ENCODE assay signal across 1 cellular context in the genomic region with DNA sequence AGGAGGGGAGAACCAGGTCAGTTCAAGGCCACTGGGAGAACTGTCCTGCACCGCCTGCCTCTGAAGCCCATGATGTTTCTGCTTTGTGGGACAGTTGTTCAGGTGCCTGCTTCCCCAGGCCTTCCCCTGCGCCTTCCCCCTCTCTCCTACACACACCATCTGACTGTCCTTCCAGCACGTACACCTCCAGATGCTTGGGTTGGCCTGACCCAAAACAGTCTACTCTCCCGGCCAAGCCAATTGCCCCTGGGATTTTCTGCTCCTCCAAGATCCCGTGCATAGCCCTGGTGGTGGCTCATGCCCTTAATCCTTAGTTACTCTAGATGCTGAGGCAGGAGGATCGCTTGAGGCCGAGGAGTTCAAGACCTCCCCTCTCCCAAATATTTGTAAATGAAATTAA.
TF ChIP-seq lines count a peak whose summit lies in the region.

No MANE protein-coding gene starts in this region.

TF ChIP-seq in GM23338, 12 proteins besides CTCF, POLR2A, EP300 and RAD21 (continued from another document):
- TF ChIP-seq, protein P1, sequence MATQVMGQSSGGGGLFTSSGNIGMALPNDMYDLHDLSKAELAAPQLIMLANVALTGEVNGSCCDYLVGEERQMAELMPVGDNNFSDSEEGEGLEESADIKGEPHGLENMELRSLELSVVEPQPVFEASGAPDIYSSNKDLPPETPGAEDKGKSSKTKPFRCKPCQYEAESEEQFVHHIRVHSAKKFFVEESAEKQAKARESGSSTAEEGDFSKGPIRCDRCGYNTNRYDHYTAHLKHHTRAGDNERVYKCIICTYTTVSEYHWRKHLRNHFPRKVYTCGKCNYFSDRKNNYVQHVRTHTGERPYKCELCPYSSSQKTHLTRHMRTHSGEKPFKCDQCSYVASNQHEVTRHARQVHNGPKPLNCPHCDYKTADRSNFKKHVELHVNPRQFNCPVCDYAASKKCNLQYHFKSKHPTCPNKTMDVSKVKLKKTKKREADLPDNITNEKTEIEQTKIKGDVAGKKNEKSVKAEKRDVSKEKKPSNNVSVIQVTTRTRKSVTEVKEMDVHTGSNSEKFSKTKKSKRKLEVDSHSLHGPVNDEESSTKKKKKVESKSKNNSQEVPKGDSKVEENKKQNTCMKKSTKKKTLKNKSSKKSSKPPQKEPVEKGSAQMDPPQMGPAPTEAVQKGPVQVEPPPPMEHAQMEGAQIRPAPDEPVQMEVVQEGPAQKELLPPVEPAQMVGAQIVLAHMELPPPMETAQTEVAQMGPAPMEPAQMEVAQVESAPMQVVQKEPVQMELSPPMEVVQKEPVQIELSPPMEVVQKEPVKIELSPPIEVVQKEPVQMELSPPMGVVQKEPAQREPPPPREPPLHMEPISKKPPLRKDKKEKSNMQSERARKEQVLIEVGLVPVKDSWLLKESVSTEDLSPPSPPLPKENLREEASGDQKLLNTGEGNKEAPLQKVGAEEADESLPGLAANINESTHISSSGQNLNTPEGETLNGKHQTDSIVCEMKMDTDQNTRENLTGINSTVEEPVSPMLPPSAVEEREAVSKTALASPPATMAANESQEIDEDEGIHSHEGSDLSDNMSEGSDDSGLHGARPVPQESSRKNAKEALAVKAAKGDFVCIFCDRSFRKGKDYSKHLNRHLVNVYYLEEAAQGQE (IDR thresholded peaks at IDR 0.05; ENCODE audit: unreplicated experiment), result no peak
- TF ChIP-seq, protein P2, sequence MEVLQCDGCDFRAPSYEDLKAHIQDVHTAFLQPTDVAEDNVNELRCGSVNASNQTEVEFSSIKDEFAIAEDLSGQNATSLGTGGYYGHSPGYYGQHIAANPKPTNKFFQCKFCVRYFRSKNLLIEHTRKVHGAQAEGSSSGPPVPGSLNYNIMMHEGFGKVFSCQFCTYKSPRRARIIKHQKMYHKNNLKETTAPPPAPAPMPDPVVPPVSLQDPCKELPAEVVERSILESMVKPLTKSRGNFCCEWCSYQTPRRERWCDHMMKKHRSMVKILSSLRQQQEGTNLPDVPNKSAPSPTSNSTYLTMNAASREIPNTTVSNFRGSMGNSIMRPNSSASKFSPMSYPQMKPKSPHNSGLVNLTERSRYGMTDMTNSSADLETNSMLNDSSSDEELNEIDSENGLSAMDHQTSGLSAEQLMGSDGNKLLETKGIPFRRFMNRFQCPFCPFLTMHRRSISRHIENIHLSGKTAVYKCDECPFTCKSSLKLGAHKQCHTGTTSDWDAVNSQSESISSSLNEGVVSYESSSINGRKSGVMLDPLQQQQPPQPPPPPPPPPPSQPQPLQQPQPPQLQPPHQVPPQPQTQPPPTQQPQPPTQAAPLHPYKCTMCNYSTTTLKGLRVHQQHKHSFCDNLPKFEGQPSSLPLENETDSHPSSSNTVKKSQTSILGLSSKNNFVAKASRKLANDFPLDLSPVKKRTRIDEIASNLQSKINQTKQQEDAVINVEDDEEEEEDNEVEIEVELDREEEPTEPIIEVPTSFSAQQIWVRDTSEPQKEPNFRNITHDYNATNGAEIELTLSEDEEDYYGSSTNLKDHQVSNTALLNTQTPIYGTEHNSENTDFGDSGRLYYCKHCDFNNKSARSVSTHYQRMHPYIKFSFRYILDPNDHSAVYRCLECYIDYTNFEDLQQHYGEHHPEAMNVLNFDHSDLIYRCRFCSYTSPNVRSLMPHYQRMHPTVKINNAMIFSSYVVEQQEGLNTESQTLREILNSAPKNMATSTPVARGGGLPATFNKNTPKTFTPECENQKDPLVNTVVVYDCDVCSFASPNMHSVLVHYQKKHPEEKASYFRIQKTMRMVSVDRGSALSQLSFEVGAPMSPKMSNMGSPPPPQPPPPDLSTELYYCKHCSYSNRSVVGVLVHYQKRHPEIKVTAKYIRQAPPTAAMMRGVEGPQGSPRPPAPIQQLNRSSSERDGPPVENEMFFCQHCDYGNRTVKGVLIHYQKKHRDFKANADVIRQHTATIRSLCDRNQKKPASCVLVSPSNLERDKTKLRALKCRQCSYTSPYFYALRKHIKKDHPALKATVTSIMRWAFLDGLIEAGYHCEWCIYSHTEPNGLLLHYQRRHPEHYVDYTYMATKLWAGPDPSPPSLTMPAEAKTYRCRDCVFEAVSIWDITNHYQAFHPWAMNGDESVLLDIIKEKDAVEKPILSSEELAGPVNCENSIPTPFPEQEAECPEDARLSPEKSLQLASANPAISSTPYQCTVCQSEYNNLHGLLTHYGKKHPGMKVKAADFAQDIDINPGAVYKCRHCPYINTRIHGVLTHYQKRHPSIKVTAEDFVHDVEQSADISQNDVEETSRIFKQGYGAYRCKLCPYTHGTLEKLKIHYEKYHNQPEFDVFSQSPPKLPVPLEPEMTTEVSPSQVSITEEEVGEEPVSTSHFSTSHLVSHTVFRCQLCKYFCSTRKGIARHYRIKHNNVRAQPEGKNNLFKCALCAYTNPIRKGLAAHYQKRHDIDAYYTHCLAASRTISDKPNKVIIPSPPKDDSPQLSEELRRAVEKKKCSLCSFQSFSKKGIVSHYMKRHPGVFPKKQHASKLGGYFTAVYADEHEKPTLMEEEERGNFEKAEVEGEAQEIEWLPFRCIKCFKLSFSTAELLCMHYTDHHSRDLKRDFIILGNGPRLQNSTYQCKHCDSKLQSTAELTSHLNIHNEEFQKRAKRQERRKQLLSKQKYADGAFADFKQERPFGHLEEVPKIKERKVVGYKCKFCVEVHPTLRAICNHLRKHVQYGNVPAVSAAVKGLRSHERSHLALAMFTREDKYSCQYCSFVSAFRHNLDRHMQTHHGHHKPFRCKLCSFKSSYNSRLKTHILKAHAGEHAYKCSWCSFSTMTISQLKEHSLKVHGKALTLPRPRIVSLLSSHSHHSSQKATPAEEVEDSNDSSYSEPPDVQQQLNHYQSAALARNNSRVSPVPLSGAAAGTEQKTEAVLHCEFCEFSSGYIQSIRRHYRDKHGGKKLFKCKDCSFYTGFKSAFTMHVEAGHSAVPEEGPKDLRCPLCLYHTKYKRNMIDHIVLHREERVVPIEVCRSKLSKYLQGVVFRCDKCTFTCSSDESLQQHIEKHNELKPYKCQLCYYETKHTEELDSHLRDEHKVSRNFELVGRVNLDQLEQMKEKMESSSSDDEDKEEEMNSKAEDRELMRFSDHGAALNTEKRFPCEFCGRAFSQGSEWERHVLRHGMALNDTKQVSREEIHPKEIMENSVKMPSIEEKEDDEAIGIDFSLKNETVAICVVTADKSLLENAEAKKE (CRISPR knock-in tag; IDR thresholded peaks at IDR 0.05), result no peak
